In genomic region chr6:4370066-4370465, GRCh38 we compare ENCODE assay signal across 1 cellular context.
A peak's percentile ranks its signal among the peaks of the same experiment; 100 is the strongest.
TF ChIP-seq lines count a peak whose summit lies in the region.

No MANE protein-coding gene starts in this region.

TF ChIP-seq in HEK293, 187 proteins besides CTCF, POLR2A, EP300 and RAD21 (continued from another document):
- TF ChIP-seq ZNF513 (tag by site-specific recombination; IDR thresholded peaks at IDR 0.05) (no peak), KLF7 (tag by site-specific recombination; IDR thresholded peaks at IDR 0.05; ENCODE audit: borderline replicate concordance) (no peak), ZNF426 (tag by site-specific recombination; IDR thresholded peaks at IDR 0.05) (0 out of 2 replicates have a peak, but pooled peaks have one; percentile 29)
